Comparison of ENCODE assay signal across 23 cellular contexts in genomic region chr4:147428583-147428982, GRCh38. TPM values are rescaled to one million over a fixed set of nuclear protein-coding genes. Genes with fewer than 3 reads are reported as not detected.
A peak's percentile ranks its signal among the peaks of the same experiment; 100 is the strongest.
DNase-seq lines count a peak whose midpoint lies in the region; ATAC-seq, FAIRE-seq and TF ChIP-seq lines count a peak whose summit lies in the region.
"Had no signal": no experiment of that assay in that cellular context is flagged by ENCODE, and none has a peak within 500 bp of the region (broad histone marks: within the 10 kb centered on the region; RNA-seq: fewer than 3 reads in every experiment).

No MANE protein-coding gene starts in this region.

- peaks cover 0 to 39% (median 17%) of the 10 kb centered on the region in 10 experiments; a peak in 12 of 20 replicates for H3K4me1 ChIP-seq in BLaER1 treated with 17β-estradiol and CSF1 and Interleukin-3, amounts not matched to agents 10 nM and 100 nM
- no peaks in the 10 kb centered on the region for H3K4me1 ChIP-seq in foreskin keratinocyte
- no peaks in the 10 kb centered on the region for H3K4me1 ChIP-seq in sigmoid colon
- H3K4me1 ChIP-seq: Caco-2 had no signal

- TF ChIP-seq CTCF in foreskin keratinocyte (conservative IDR thresholded peaks at IDR 0.05) (no peak), sigmoid colon (IDR thresholded peaks at IDR 0.05) (no peak)

- H3K27me3 ChIP-seq in BLaER1 treated with 17β-estradiol and CSF1 and Interleukin-3, amounts not matched to agents 10 nM and 100 nM: no peaks in the 10 kb centered on the region
- H3K27me3 ChIP-seq in foreskin keratinocyte (no peaks in the 10 kb centered on the region), sigmoid colon (no peaks in the 10 kb centered on the region)

- peak overlapping the region in 7 of 11 experiments; percentile 35 to 71 (median 52); a peak in 12 of 22 replicates for H3K4me2 ChIP-seq in BLaER1 treated with 17β-estradiol and CSF1 and Interleukin-3, amounts not matched to agents 10 nM and 100 nM

- no peaks in the 10 kb centered on the region for H4K20me1 ChIP-seq in BLaER1 treated with 17β-estradiol and CSF1 and Interleukin-3, amounts not matched to agents 10 nM and 100 nM

- peak; percentile 14 for DNase-seq in DMS53 treated with DMSO at 0.1 percent for 48 hours (lab: John Stamatoyannopoulos, UW; ENCODE audit: unreplicated experiment)
- peak; percentile 5 for DNase-seq in RCC 7860 (ENCODE audit: low spot score)
- no peak for DNase-seq in foreskin keratinocyte
- no peak for DNase-seq in sigmoid colon
- no peak for DNase-seq in SKM-1 treated with dmso at 0.1 percent for 144 hours (lab: John Stamatoyannopoulos, UW; ENCODE audit: unreplicated experiment)
- DNase-seq in stimulated activated CD8-positive, alpha-beta memory T cell treated with anti-CD3 and anti-CD28 coated beads, Interleukin-4, amount 100 ng/mL, for 48 hours: no peak
- DNase-seq: 8988T; Caco-2; CD4-positive, CD25-positive, alpha-beta regulatory T cell; CD8-positive, alpha-beta T cell; DMS153; DMS79 treated with DMSO at 0.1 percent for 48 hours; GF-D8; GM23248; H7; HCEC 1CT had no signal

- H3K4me3 ChIP-seq in BLaER1 treated with 17β-estradiol and CSF1 and Interleukin-3, amounts not matched to agents 10 nM and 100 nM: no peak overlapping the region
- no peak overlapping the region for H3K4me3 ChIP-seq in sigmoid colon
- H3K4me3 ChIP-seq: GM23248 had no signal

- no peak for FAIRE-seq in RCC 7860 (lab: Jason Lieb, UNC)
- FAIRE-seq: GM12891, GM18507, H1 had no signal

- peak overlapping the region in 1 of 11 experiments; percentile 10; a peak in 1 of 22 replicates for H3K27ac ChIP-seq in BLaER1 treated with 17β-estradiol and CSF1 and Interleukin-3, amounts not matched to agents 10 nM and 100 nM
- H3K27ac ChIP-seq in foreskin keratinocyte (no peak overlapping the region), sigmoid colon (no peak overlapping the region)
- H3K27ac ChIP-seq: C4-2B, GM23248 had no signal

- ATAC-seq in foreskin keratinocyte (peak; percentile 48), GM21360 (IDR thresholded peaks at IDR 0.05; ENCODE audit: unreplicated experiment) (no peak)
- ATAC-seq: CD8-positive, alpha-beta T cell had no signal

- intact Hi-C loops in sigmoid colon (cut with DNase I): no loop called here

- no peak for TF ChIP-seq POLR2A in sigmoid colon (IDR thresholded peaks at IDR 0.05)

- no peak overlapping the region for H3K9ac ChIP-seq in BLaER1 treated with 17β-estradiol and CSF1 and Interleukin-3, amounts not matched to agents 10 nM and 100 nM
- H3K9ac ChIP-seq: GM23248 had no signal

- H3K9me3 ChIP-seq in BLaER1 treated with 17β-estradiol and CSF1 and Interleukin-3, amounts not matched to agents 10 nM and 100 nM (replicated peaks in 1 of 11): peaks cover 6 to 19% (median 11%) of the 10 kb centered on the region in 11 experiments; a peak in 19 of 22 replicates
- peaks cover 0 to 11% (median 2%) of the 10 kb centered on the region in 4 donors for H3K9me3 ChIP-seq in sigmoid colon

- no peak for TF ChIP-seq EP300 in sigmoid colon (IDR thresholded peaks at IDR 0.05)

- 80 to 89% methylated on average over 4 of the region's 4 CpGs for WGBS in sigmoid colon, 2 donors

- H3K36me3 ChIP-seq in BLaER1 treated with 17β-estradiol and CSF1 and Interleukin-3, amounts not matched to agents 10 nM and 100 nM: no peaks in the 10 kb centered on the region
- H3K36me3 ChIP-seq in sigmoid colon: no peaks in the 10 kb centered on the region

RNA-seq across cellular contexts. Expression of gene EDNRA, which starts 52.3 kb away (rescaled TPM):
- total RNA-seq in foreskin keratinocyte (3.7 and 5.1 TPM in 2 replicates), sigmoid colon (10 to 100 TPM in 1 of 4 donors, 1 to 10 TPM in 3; 2.1 to 10.5 (median 7.4) TPM)
- polyA plus RNA-seq in foreskin keratinocyte (0.82 and 1.5 TPM in 2 replicates), sigmoid colon (1 to 10 TPM in 1 of 3 donors, under 1 TPM in 1, not detected in 1; 0.23 to 1.4 TPM)
- total RNA-seq: CD4-positive, CD25-positive, alpha-beta regulatory T cell; CD8-positive, alpha-beta T cell; G401 had no signal
- polyA plus RNA-seq: CD4-positive, CD25-positive, alpha-beta regulatory T cell had no signal

Comparison
In these comparisons a context has a peak if more than half of its experiments do, and no peak if none do; other contexts are left out.
1. DNase-seq: peak in DMS53 treated with DMSO at 0.1 percent for 48 hours (single experiment) and RCC 7860 (single experiment); none in foreskin keratinocyte (0 of 2), sigmoid colon (single experiment), SKM-1 treated with dmso at 0.1 percent for 144 hours (single experiment) and stimulated activated CD8-positive, alpha-beta memory T cell treated with anti-CD3 and anti-CD28 coated beads, Interleukin-4, amount 100 ng/mL, for 48 hours (single experiment).